In the genomic region with DNA sequence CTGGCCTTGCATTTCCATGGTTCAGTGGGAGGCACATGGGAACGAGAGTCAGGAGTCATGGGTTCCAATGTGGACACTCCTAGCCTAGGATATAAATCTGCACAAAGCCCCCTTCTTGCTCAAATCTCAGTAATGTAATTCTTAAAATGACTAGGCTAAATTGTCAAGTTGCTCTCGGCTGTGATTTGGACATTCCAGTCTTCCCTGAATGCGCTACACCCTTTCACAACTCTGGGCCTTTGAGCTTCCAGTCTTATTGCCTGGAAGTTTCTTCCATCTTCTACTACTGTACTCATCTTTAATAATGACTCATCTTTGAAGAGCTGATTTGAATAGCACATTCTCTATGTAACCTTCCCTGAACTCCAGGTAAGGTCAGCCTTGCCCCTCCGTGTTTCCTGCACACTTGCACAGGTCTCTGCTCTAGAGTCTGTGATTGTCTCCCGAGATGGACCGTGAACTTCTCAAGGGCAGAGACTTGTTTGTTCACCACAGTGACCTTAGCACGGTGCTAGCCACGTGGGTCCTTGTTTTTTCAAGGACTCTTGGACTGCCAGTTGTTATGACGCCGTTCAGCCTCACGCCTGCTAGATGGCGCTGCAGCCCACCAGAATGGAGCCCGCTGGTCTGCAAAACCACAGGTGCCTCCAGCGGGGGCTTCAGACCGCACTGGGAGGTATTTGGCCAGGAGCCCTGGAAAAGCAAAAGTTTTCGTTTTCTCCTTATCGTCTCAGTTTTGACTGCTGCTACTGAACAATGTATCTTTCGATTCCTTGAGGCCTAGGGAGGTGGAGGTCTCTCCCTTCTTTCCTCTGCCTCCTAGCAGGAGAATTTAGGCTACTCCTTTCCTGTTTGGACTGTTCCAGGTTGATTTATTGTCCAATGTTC, we compare ENCODE assay signal across 8 cellular contexts. TPM values are rescaled to one million over a fixed set of nuclear protein-coding genes. Genes with fewer than 3 reads are reported as not detected.
DNase-seq lines count a peak whose midpoint lies in the region; ATAC-seq and TF ChIP-seq lines count a peak whose summit lies in the region.

No MANE protein-coding gene starts in this region.

- no peaks in the 10 kb centered on the region for H3K36me3 ChIP-seq in SK-N-MC (ENCODE audit: insufficient read depth, low read length)
- no peaks in the 10 kb centered on the region for H3K36me3 ChIP-seq in psoas muscle (ENCODE audit: insufficient read depth in 1 of 2, low read depth in 1 of 2)

- DNase-seq in DMS53 treated with DMSO at 0.1 percent for 48 hours (lab: John Stamatoyannopoulos, UW; ENCODE audit: unreplicated experiment) (peak; percentile 53), Kasumi-1 (lab: John Stamatoyannopoulos, UW) (peak; percentile 53 to 56), SK-N-MC (ENCODE audit: low read depth, low spot score) (peak; percentile 37), cardiac septum (ENCODE audit: low spot score) (peak; percentile 88), psoas muscle (peak; percentile 75 to 87)

- H3K36me3 Mint-ChIP-seq in activated naive CD8-positive, alpha-beta T cell: no peaks in the 10 kb centered on the region

- peak overlapping the region; percentile 76 for H3K4me3 Mint-ChIP-seq in activated naive CD8-positive, alpha-beta T cell

- no peaks in the 10 kb centered on the region for H3K4me1 ChIP-seq in psoas muscle

- H3K4me3 ChIP-seq in SK-N-MC (peak overlapping the region; percentile 44; the same call in 1 of the 2 replicates), psoas muscle (no peak overlapping the region)

- peaks cover 17% of the 10 kb centered on the region for H3K4me1 Mint-ChIP-seq in activated naive CD8-positive, alpha-beta T cell (ENCODE audit: low read depth)

- no peak overlapping the region for H3K9ac ChIP-seq in SK-N-MC (ENCODE audit: insufficient read length)

- no peaks in the 10 kb centered on the region for H3K9me3 Mint-ChIP-seq in activated naive CD8-positive, alpha-beta T cell (ENCODE audit: low read depth)

- peak; percentile 91 for TF ChIP-seq CTCF in psoas muscle (IDR thresholded peaks at IDR 0.05)

- H3K27me3 Mint-ChIP-seq in activated naive CD8-positive, alpha-beta T cell: no peaks in the 10 kb centered on the region

- WGBS in psoas muscle, 3 donors: 18 to 22% (median 19%) methylated on average over 18 of the region's 18 CpGs

- peak overlapping the region; percentile 42 for H3K27ac Mint-ChIP-seq in activated naive CD8-positive, alpha-beta T cell

- H3K9me3 ChIP-seq in SK-N-MC (ENCODE audit: low read depth, low read length) (no peaks in the 10 kb centered on the region), psoas muscle (no peaks in the 10 kb centered on the region)

- H3K27me3 ChIP-seq in psoas muscle (ENCODE audit: insufficient read depth in 3 of 3, low read length in 2 of 3): no peaks in the 10 kb centered on the region

- H3K27ac ChIP-seq in SK-N-MC (no peak overlapping the region), psoas muscle (no peak overlapping the region)

- peak; percentile 66 for ATAC-seq in GM21576 (IDR thresholded peaks at IDR 0.05; ENCODE audit: unreplicated experiment)
- ATAC-seq in psoas muscle: peak; percentile 86 to 91 (median 88)
- no peak for ATAC-seq in GM18519 (IDR thresholded peaks at IDR 0.05; ENCODE audit: low FRiP score, unreplicated experiment)

- intact Hi-C loops in cardiac septum (cut with DNase I) (loop anchor here (10.0 kb wide), 1 partner anchor 1058 kb away; no protein-coding TSS in a partner anchor), psoas muscle (cut with DNase I) (no loop called here)

RNA-seq across cellular contexts. Expression of gene SEC61B, which starts 44.3 kb away (rescaled TPM):
- total RNA-seq in cardiac septum (47.9 TPM), psoas muscle (10 to 100 TPM; 17.5 to 49.6 (median 36.8) TPM)
- 100 to 1,000 TPM in 1 of 3 donors, 10 to 100 TPM in 2; 67.9 to 145 (median 69.5) TPM for polyA plus RNA-seq in psoas muscle

RNA-seq across cellular contexts. Expression of gene ALG2, which starts 44.6 kb away (rescaled TPM):
- total RNA-seq in cardiac septum (16.0 TPM), psoas muscle (10 to 100 TPM in 3 of 4 donors, 1 to 10 TPM in 1; 8.3 to 18.8 (median 12.7) TPM)
- polyA plus RNA-seq in psoas muscle: 10 to 100 TPM in 2 of 3 donors, 1 to 10 TPM in 1; 6.6 to 15.7 (median 11.5) TPM

Comparison
In these comparisons a context has a peak if more than half of its experiments do, and no peak if none do; other contexts are left out.
1. DNase-seq: peak in every context shown above with its lines; median percentile 88 in cardiac septum; 81 in psoas muscle; 54 in Kasumi-1; 53 in DMS53 treated with DMSO at 0.1 percent for 48 hours; 37 in SK-N-MC.